In the genomic region with DNA sequence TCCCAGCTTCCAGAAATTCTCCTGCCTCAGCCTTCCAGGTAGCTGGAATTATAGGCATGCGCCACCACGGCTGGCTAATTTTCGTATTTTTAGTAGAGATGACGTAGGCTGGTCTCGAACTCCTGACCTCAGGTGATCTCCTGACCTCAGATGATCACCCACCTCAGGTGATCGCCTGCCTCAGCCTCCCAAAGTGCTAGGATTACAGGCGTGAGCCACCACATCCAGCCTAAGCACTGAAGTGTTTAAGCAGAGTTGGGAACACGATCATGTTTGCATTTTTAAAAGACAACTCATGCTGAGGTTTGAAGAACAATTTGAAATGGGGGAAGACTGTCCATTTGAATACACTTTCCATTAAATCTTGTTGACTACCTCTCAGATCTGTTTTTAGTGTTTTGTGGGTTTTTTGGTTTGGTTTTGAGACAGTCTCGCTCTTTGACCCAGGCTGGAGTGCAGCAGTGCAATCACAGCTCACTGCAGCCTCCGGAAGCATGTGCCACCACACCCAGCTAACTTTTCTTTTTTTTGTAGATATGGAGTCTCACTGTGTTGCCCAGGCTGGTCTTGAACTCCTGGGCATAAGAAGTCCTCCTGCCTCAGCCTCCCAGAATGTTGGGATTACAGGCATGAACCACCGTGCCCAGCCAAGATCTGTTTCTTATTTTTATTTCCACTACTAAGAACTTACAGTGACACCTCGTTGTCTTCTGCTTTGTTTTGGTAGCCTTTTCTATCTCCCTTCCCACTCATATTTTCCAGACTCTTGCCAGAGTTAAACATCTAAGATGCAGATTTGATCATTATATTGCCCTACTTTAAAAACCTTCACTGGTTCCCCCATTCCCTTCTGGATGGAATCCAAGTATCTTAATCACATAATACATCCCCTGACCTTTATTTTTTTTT, we compare ENCODE assay signal across 9 cellular contexts. TPM values are rescaled to one million over a fixed set of nuclear protein-coding genes. Genes with fewer than 3 reads are reported as not detected.
DNase-seq lines count a peak whose midpoint lies in the region; ATAC-seq and TF ChIP-seq lines count a peak whose summit lies in the region.
"Had no signal": no experiment of that assay in that cellular context is flagged by ENCODE, and none has a peak within 500 bp of the region (broad histone marks: within the 10 kb centered on the region; RNA-seq: fewer than 3 reads in every experiment).

No MANE protein-coding gene starts in this region.

- ATAC-seq in GM18505 (IDR thresholded peaks at IDR 0.05; ENCODE audit: unreplicated experiment), result peak; percentile 92
- ATAC-seq in GM21786 (IDR thresholded peaks at IDR 0.05; ENCODE audit: unreplicated experiment), result peak; percentile 96
- peak; percentile 28 for ATAC-seq in esophagus mucosa
- ATAC-seq in gastrocnemius medialis, result no peak

- TF ChIP-seq POLR2A in GM18505 (IDR thresholded peaks at IDR 0.05; ENCODE audit: borderline replicate concordance, extremely low read depth, insufficient read depth, insufficient read length), result no peak
- no peak for TF ChIP-seq POLR2A in gastrocnemius medialis (IDR thresholded peaks at IDR 0.05)
- TF ChIP-seq POLR2A in thyroid gland (IDR thresholded peaks at IDR 0.05), result no peak

- H3K27me3 ChIP-seq in gastrocnemius medialis (no peaks in the 10 kb centered on the region), thyroid gland (no peaks in the 10 kb centered on the region)

- WGBS in thyroid gland, 2 donors, result 88 to 93% methylated on average over 12 of the region's 12 CpGs

- H3K9me3 ChIP-seq in gastrocnemius medialis (no peaks in the 10 kb centered on the region), thyroid gland (no peaks in the 10 kb centered on the region)

- peaks cover 0 to 25% of the 10 kb centered on the region in 2 donors for H3K36me3 ChIP-seq in gastrocnemius medialis
- H3K36me3 ChIP-seq in thyroid gland, result peaks cover 2 to 5% of the 10 kb centered on the region in 2 donors

- no peak for TF ChIP-seq CTCF in gastrocnemius medialis (IDR thresholded peaks at IDR 0.05 in 4 of 5, conservative IDR thresholded peaks at IDR 0.05 in 1 of 5)
- TF ChIP-seq CTCF in thyroid gland (IDR thresholded peaks at IDR 0.05), result no peak

- H3K4me1 ChIP-seq in gastrocnemius medialis (peaks cover 7 to 10% of the 10 kb centered on the region in 2 donors), thyroid gland (peaks cover 0 to 10% of the 10 kb centered on the region in 2 donors)

- intact Hi-C loops in gastrocnemius medialis (cut with DNase I; ENCODE audit: low total_unique reads) (loop anchor here (10.0 kb wide), 1 partner anchor 870 kb away; a partner anchor contains a TSS), thyroid gland (cut with DNase I) (no loop called here)

- no peak overlapping the region for H3K4me3 ChIP-seq in gastrocnemius medialis
- no peak overlapping the region for H3K4me3 ChIP-seq in thyroid gland (replicated peaks in 1 of 3)
- H3K4me3 ChIP-seq: skin epidermis had no signal

- H3K27ac ChIP-seq in gastrocnemius medialis (no peak overlapping the region), thyroid gland (no peak overlapping the region)

- in situ Hi-C loops in gastrocnemius medialis (cut with MboI; ENCODE audit: low sequenced_read_pairs in 4 of 4), result no loop called here

- DNase-seq in MV-4-11 (lab: John Stamatoyannopoulos, UW) (peak; percentile 20), gastrocnemius medialis (no peak), NCI-H524 (lab: John Stamatoyannopoulos, UW) (no peak), foreskin melanocyte (no peak), thyroid gland (no peak)

RNA-seq across cellular contexts. Expression of a gene that starts 5.5 kb away (rescaled TPM):
- total RNA-seq in esophagus mucosa, result 6.1 TPM
- total RNA-seq in gastrocnemius medialis, result 10 to 100 TPM in 2 of 4 donors, 1 to 10 TPM in 2; 7.8 to 14.2 (median 11.6) TPM
- total RNA-seq in thyroid gland, result 10 to 100 TPM; 16.4 to 22.6 (median 18.0) TPM

RNA-seq across cellular contexts. Expression of a gene that starts 15.5 kb away (rescaled TPM):
- total RNA-seq in esophagus mucosa (21.6 TPM), gastrocnemius medialis (10 to 100 TPM; 13.5 to 22.0 (median 17.0) TPM), thyroid gland (10 to 100 TPM; 32.0 to 44.7 (median 40.1) TPM)

RNA-seq across cellular contexts. Expression of a gene that starts 59.1 kb away (rescaled TPM):
- not detected for total RNA-seq in esophagus mucosa
- not detected for total RNA-seq in gastrocnemius medialis
- total RNA-seq in thyroid gland, result not detected

Comparison
In these comparisons a context has a peak if more than half of its experiments do, and no peak if none do; other contexts are left out.
1. ATAC-seq: peak in GM18505 (single experiment), GM21786 (single experiment) and esophagus mucosa (single experiment); none in gastrocnemius medialis (0 of 2).